In genomic region chr22:18119409-18120110, GRCh38 we compare ENCODE assay signal across 1 cellular context.
TF ChIP-seq lines count a peak whose summit lies in the region.

No MANE protein-coding gene starts in this region.

TF ChIP-seq in HepG2, 621 proteins besides CTCF, POLR2A, EP300 and RAD21:
- no peak for TF ChIP-seq NFE2L1 (CRISPR knock-in tag; IDR thresholded peaks at IDR 0.05; ENCODE audit: borderline replicate concordance)
- no peak for TF ChIP-seq TGIF2 (CRISPR knock-in tag; IDR thresholded peaks at IDR 0.05)
- TF ChIP-seq KDM6A (CRISPR knock-in tag; IDR thresholded peaks at IDR 0.05; ENCODE audit: low read depth): no peak
- TF ChIP-seq THYN1 (CRISPR knock-in tag; IDR thresholded peaks at IDR 0.05; ENCODE audit: borderline replicate concordance, low read depth): no peak
- no peak for TF ChIP-seq TBX3 (IDR thresholded peaks at IDR 0.05; ENCODE audit: borderline replicate concordance)
- no peak for TF ChIP-seq ATF2 (CRISPR knock-in tag; IDR thresholded peaks at IDR 0.05)
- TF ChIP-seq NFYB (CRISPR knock-in tag; IDR thresholded peaks at IDR 0.05): no peak
- TF ChIP-seq GATAD2A (CRISPR knock-in tag; IDR thresholded peaks at IDR 0.05): no peak
- TF ChIP-seq ZNF879 (CRISPR knock-in tag; IDR thresholded peaks at IDR 0.05): no peak
- no peak for TF ChIP-seq SIX1 (CRISPR knock-in tag; IDR thresholded peaks at IDR 0.05; ENCODE audit: borderline replicate concordance)
- TF ChIP-seq MXI1 (IDR thresholded peaks at IDR 0.05; ENCODE audit: borderline replicate concordance, low read depth, low read length): no peak
- TF ChIP-seq, protein P1, sequence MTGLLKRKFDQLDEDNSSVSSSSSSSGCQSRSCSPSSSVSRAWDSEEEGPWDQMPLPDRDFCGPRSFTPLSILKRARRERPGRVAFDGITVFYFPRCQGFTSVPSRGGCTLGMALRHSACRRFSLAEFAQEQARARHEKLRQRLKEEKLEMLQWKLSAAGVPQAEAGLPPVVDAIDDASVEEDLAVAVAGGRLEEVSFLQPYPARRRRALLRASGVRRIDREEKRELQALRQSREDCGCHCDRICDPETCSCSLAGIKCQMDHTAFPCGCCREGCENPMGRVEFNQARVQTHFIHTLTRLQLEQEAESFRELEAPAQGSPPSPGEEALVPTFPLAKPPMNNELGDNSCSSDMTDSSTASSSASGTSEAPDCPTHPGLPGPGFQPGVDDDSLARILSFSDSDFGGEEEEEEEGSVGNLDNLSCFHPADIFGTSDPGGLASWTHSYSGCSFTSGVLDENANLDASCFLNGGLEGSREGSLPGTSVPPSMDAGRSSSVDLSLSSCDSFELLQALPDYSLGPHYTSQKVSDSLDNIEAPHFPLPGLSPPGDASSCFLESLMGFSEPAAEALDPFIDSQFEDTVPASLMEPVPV (CRISPR knock-in tag; IDR thresholded peaks at IDR 0.05): no peak
- no peak for TF ChIP-seq ETS1 (CRISPR knock-in tag; IDR thresholded peaks at IDR 0.05)
- TF ChIP-seq ZFP62 (CRISPR knock-in tag; IDR thresholded peaks at IDR 0.05): no peak
- no peak for TF ChIP-seq ZBTB25 (CRISPR knock-in tag; IDR thresholded peaks at IDR 0.05)
- TF ChIP-seq FOSL2 (CRISPR knock-in tag; IDR thresholded peaks at IDR 0.05): no peak
- TF ChIP-seq, protein P2, sequence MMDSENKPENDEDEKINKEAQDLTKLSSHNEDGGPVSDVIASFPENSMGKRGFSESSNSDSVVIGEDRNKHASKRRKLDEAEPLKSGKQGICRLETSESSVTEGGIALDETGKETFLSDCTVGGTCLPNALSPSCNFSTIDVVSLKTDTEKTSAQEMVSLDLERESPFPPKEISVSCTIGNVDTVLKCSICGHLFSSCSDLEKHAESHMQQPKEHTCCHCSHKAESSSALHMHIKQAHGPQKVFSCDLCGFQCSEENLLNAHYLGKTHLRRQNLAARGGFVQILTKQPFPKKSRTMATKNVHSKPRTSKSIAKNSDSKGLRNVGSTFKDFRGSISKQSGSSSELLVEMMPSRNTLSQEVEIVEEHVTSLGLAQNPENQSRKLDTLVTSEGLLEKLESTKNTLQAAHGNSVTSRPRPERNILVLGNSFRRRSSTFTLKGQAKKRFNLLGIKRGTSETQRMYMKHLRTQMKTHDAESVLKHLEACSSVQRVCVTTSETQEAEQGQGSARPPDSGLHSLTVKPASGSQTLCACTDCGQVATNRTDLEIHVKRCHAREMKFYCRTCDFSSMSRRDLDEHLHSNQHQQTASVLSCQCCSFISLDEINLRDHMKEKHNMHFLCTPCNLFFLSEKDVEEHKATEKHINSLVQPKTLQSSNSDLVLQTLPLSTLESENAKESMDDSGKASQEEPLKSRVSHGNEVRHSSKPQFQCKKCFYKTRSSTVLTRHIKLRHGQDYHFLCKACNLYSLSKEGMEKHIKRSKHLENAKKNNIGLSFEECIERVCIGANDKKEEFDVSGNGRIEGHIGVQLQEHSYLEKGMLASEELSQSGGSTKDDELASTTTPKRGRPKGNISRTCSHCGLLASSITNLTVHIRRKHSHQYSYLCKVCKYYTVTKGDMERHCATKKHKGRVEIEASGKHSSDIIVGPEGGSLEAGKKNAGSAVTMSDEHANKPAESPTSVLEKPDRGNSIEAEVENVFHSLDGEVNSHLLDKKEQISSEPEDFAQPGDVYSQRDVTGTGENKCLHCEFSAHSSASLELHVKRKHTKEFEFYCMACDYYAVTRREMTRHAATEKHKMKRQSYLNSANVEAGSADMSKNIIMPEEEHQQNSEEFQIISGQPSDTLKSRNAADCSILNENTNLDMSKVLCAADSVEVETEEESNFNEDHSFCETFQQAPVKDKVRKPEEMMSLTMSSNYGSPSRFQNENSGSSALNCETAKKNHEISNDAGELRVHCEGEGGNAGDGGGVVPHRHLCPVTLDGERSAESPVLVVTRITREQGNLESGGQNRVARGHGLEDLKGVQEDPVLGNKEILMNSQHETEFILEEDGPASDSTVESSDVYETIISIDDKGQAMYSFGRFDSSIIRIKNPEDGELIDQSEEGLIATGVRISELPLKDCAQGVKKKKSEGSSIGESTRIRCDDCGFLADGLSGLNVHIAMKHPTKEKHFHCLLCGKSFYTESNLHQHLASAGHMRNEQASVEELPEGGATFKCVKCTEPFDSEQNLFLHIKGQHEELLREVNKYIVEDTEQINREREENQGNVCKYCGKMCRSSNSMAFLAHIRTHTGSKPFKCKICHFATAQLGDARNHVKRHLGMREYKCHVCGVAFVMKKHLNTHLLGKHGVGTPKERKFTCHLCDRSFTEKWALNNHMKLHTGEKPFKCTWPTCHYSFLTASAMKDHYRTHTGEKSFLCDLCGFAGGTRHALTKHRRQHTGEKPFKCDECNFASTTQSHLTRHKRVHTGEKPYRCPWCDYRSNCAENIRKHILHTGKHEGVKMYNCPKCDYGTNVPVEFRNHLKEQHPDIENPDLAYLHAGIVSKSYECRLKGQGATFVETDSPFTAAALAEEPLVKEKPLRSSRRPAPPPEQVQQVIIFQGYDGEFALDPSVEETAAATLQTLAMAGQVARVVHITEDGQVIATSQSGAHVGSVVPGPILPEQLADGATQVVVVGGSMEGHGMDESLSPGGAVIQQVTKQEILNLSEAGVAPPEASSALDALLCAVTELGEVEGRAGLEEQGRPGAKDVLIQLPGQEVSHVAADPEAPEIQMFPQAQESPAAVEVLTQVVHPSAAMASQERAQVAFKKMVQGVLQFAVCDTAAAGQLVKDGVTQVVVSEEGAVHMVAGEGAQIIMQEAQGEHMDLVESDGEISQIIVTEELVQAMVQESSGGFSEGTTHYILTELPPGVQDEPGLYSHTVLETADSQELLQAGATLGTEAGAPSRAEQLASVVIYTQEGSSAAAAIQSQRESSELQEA (CRISPR knock-in tag; IDR thresholded peaks at IDR 0.05; ENCODE audit: not compliant biosample characterization): no peak
TF ChIP-seq in HepG2: peak in this region for 0.
